14 cellular contexts compared by ENCODE assay signal in genomic region chr11:647672-648158, GRCh38. TPM values are rescaled to one million over a fixed set of nuclear protein-coding genes. Genes with fewer than 3 reads are reported as not detected.
"Had no signal": no experiment of that assay in that cellular context is flagged by ENCODE, and none has a peak within 500 bp of the region (broad histone marks: within the 10 kb centered on the region; RNA-seq: fewer than 3 reads in every experiment).

No MANE protein-coding gene starts in this region.

RNA-seq across cellular contexts. Expression of gene DRD4, which starts 10.6 kb away (rescaled TPM):
- total RNA-seq: bronchial epithelial cell, foreskin keratinocyte, gastrocnemius medialis had no signal

RNA-seq across cellular contexts. Expression of gene SCT, which starts 20.7 kb away (rescaled TPM):
- total RNA-seq: activated CD4-positive, alpha-beta memory T cell treated with anti-CD3 and anti-CD28 coated beads, Interleukin-2, amount 10 ng/mL, durations not matched to agents 7 days and 5 days; activated CD4-positive, alpha-beta T cell treated with anti-CD3 and anti-CD28 coated beads, Interleukin-2, amount 10 ng/mL, durations not matched to agents 7 days and 5 days; activated T-cell treated with anti-CD3 and anti-CD28 coated beads, Interleukin-2, amount 50 U/mL, for 4 hours; activated T-helper 17 cell treated with anti-CD3 and anti-CD28 coated beads, Interleukin-2, amount 50 U/mL, for 72 hours; bronchial epithelial cell; cardiac septum; cerebellum; esophagus muscularis mucosa; foreskin keratinocyte; gastrocnemius medialis; T-helper 1 cell treated with Interleukin-12 subunit alpha and Interleukin-12 subunit beta and Interleukin-4 antibody, amounts not matched to agents 30 ng/mL and 1 ng/mL, for 36 hours had no signal
- polyA plus RNA-seq: adipose tissue, foreskin keratinocyte had no signal

RNA-seq across cellular contexts. Expression of gene CDHR5, which starts 23.0 kb away (rescaled TPM):
- total RNA-seq: activated CD4-positive, alpha-beta memory T cell treated with anti-CD3 and anti-CD28 coated beads, Interleukin-2, amount 10 ng/mL, durations not matched to agents 7 days and 5 days; activated CD4-positive, alpha-beta T cell treated with anti-CD3 and anti-CD28 coated beads, Interleukin-2, amount 10 ng/mL, durations not matched to agents 7 days and 5 days; activated T-cell treated with anti-CD3 and anti-CD28 coated beads, Interleukin-2, amount 50 U/mL, for 4 hours; activated T-helper 17 cell treated with anti-CD3 and anti-CD28 coated beads, Interleukin-2, amount 50 U/mL, for 72 hours; astrocyte; bronchial epithelial cell; cardiac septum; dorsolateral prefrontal cortex; foreskin keratinocyte; T-helper 1 cell treated with Interleukin-12 subunit alpha and Interleukin-12 subunit beta and Interleukin-4 antibody, amounts not matched to agents 30 ng/mL and 1 ng/mL, for 36 hours had no signal
- polyA plus RNA-seq: foreskin keratinocyte had no signal
